In the genomic region with DNA sequence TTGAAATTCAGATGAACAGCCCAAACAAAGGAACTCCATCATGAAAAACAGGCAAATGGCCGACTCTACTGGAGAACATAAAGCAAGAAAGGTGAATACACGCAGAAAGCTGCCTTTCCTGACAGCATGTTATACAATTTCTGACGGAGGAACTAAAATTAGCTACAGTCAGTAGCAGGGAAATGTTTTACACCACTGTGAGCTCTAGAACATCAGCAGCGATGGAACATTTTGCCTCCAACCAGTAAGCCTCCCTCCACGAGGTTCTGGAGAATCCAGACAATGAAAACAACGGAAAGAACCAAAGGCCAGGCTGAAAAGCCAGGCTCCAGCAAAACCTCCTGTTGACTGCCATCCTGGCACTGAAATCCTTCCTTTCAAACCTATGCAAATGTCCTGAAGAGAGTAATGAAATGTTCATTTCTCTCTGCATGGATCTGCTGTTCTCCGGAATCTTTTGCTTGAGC, we compare ENCODE assay signal across 10 cellular contexts.
A peak's percentile ranks its signal among the peaks of the same experiment; 100 is the strongest.
DNase-seq lines count a peak whose midpoint lies in the region; ATAC-seq and TF ChIP-seq lines count a peak whose summit lies in the region.
"Had no signal": no experiment of that assay in that cellular context is flagged by ENCODE, and none has a peak within 500 bp of the region (broad histone marks: within the 10 kb centered on the region; RNA-seq: fewer than 3 reads in every experiment).

No MANE protein-coding gene starts in this region.

- ATAC-seq in GM21526 (IDR thresholded peaks at IDR 0.05; ENCODE audit: low FRiP score, unreplicated experiment), result peak; percentile 20
- ATAC-seq in IMR-90 (ENCODE audit: low read depth), result no peak
- no peak for ATAC-seq in GM19467 (IDR thresholded peaks at IDR 0.05; ENCODE audit: unreplicated experiment)

- no peak overlapping the region for H3K27ac ChIP-seq in IMR-90 (ENCODE audit: insufficient read depth, low read length)
- H3K27ac ChIP-seq in layer of hippocampus (ENCODE audit: low read depth, low read length), result peak overlapping the region; percentile 56
- H3K27ac ChIP-seq: C4-2B had no signal

- H3K36me3 ChIP-seq in IMR-90 (ENCODE audit: control insufficient read depth, insufficient read depth, low read length) (peaks cover 51% of the 10 kb centered on the region), H7 (replicated peaks; ENCODE audit: control insufficient read depth, insufficient read depth, low read length) (peaks cover 11% of the 10 kb centered on the region)

- no peak for TF ChIP-seq CTCF in IMR-90 (conservative IDR thresholded peaks at IDR 0.05; ENCODE audit: low read depth, low read length)

- 0 out of 2 replicates have a peak, but pooled peaks cover 3% of the 10 kb centered on the region for H3K4me1 ChIP-seq in IMR-90 (ENCODE audit: control insufficient read depth, insufficient read depth, low read length)

- no peak overlapping the region for H3K4me2 ChIP-seq in IMR-90 (ENCODE audit: low read depth, low read length)

- H4K8ac ChIP-seq in IMR-90 (ENCODE audit: low read depth in 2 of 2, low read length in 2 of 2), result no peak overlapping the region

- no peak for TF ChIP-seq POLR2A in IMR-90 (IDR thresholded peaks at IDR 0.05; ENCODE audit: low read depth, low read length)

- H3K9me1 ChIP-seq in IMR-90 (ENCODE audit: insufficient read depth, low read length), result no peaks in the 10 kb centered on the region

- H2BK5ac ChIP-seq in IMR-90 (ENCODE audit: low read depth, low read length, poor library complexity, severe bottlenecking), result no peak overlapping the region

- H2AFZ ChIP-seq in IMR-90 (replicated peaks; ENCODE audit: low read length, poor library complexity), result no peak overlapping the region

- H2BK15ac ChIP-seq in IMR-90 (ENCODE audit: low read depth, low read length), result no peak overlapping the region

- H2AK5ac ChIP-seq in IMR-90 (ENCODE audit: low read depth, low read length), result no peak overlapping the region

- H2BK20ac ChIP-seq in IMR-90 (ENCODE audit: low read depth, low read length), result no peak overlapping the region

- intact Hi-C loops in IMR-90 (cut with micrococcal nuclease), result no loop called here

- no peaks in the 10 kb centered on the region for H4K20me1 ChIP-seq in IMR-90 (ENCODE audit: insufficient read depth, low read length)

- H3K27me3 ChIP-seq in IMR-90 (ENCODE audit: control insufficient read depth, insufficient read depth, low read length) (no peaks in the 10 kb centered on the region), layer of hippocampus (ENCODE audit: control insufficient read depth, insufficient read depth, low read length) (no peaks in the 10 kb centered on the region), H7 (ENCODE audit: control insufficient read depth, insufficient read depth, low read length) (no peaks in the 10 kb centered on the region)

- H3K9me3 ChIP-seq in IMR-90 (ENCODE audit: control insufficient read depth, insufficient read depth, low read length), result 0 out of 2 replicates have a peak, but pooled peaks cover 2% of the 10 kb centered on the region

- in situ Hi-C loops in IMR-90 (cut with MboI; ENCODE audit: low sequenced_read_pairs), result no loop called here

- DNase-seq in IMR-90, result no peak
- DNase-seq in effector CD8-positive, alpha-beta T cell (lab: John Stamatoyannopoulos, UW), result no peak
- no peak for DNase-seq in H7
- DNase-seq in NCI-H2171 treated with DMSO at 0.1 percent for 48 hours (lab: John Stamatoyannopoulos, UW), result no peak
- DNase-seq: effector memory CD4-positive, alpha-beta T cell had no signal

- WGBS in IMR-90 (ENCODE audit: extremely low coverage in 2 of 2, insufficient read length in 1 of 2), 2 experiments, result 100% methylated on average over 1 of the region's 7 CpGs; no CpG with 5 or more reads in 1 of the 2 experiments

- no peak overlapping the region for H3K9ac ChIP-seq in IMR-90 (ENCODE audit: low read depth, low read length)

- H4K91ac ChIP-seq in IMR-90 (ENCODE audit: insufficient read depth, low read depth, low read length), result no peak overlapping the region

- dilution Hi-C loops in IMR-90 (cut with HindIII; ENCODE audit: low sequenced_read_pairs, unreplicated experiment), result no loop called here

- no peak for TF ChIP-seq RAD21 in IMR-90 (IDR thresholded peaks at IDR 0.05; ENCODE audit: low read length)

- H2AK9ac ChIP-seq in IMR-90 (replicated peaks; ENCODE audit: low read depth, low read length, poor library complexity), result no peak overlapping the region

- no peak overlapping the region for H3K4ac ChIP-seq in IMR-90 (ENCODE audit: low read depth, low read length)

- H4K5ac ChIP-seq in IMR-90 (ENCODE audit: low read depth, low read length), result peak overlapping the region; percentile 71; the same call in 1 of the 2 replicates

- POLR2A ChIA-PET in IMR-90 (lab: Charles Lee; ENCODE audit: unreplicated experiment), result no interaction called here

- peaks cover 8 to 30% of the 10 kb centered on the region in 2 experiments; a peak in 3 of 4 replicates for H3K79me1 ChIP-seq in IMR-90 (ENCODE audit: low read depth in 1 of 2, low read length in 2 of 2)

- no peak overlapping the region for H3K56ac ChIP-seq in IMR-90 (ENCODE audit: extremely low read depth, insufficient read depth, low read length)

- CTCF ChIA-PET in IMR-90 (lab: Yijun Ruan, JAX), result no interaction called here

- no TSS peak for BruUV-seq in IMR-90 (replicated peaks; lab: Mats Ljungman, UMichigan)

- no peak overlapping the region for H3K18ac ChIP-seq in IMR-90 (ENCODE audit: low read depth, low read length)

- H3K4me3 ChIP-seq in GM08714 (ENCODE audit: low read length), result peak overlapping the region; percentile 63; the same call in 1 of the 2 replicates
- no peak overlapping the region for H3K4me3 ChIP-seq in IMR-90 (ENCODE audit: insufficient read depth, low read depth, low read length)
- H3K4me3 ChIP-seq in H7 (ENCODE audit: insufficient read depth, low read depth, low read length), result no peak overlapping the region

- no peak overlapping the region for H3K23ac ChIP-seq in IMR-90 (ENCODE audit: low read depth, low read length)

- no peak overlapping the region for H2BK120ac ChIP-seq in IMR-90 (ENCODE audit: low read depth, low read length)

- H3K14ac ChIP-seq in IMR-90 (replicated peaks; ENCODE audit: low read depth, low read length), result no peak overlapping the region

TF ChIP-seq in IMR-90, 13 proteins besides CTCF, POLR2A, EP300 and RAD21:
- TF ChIP-seq CEBPB (IDR thresholded peaks at IDR 0.05; ENCODE audit: low read depth, low read length) (no peak), MXI1 (IDR thresholded peaks at IDR 0.05; ENCODE audit: borderline replicate concordance, low read depth, low read length) (no peak), RCOR1 (IDR thresholded peaks at IDR 0.05; ENCODE audit: insufficient replicate concordance, low read length) (no peak), SMC3 (IDR thresholded peaks at IDR 0.05; ENCODE audit: low read depth, low read length) (no peak), MAFK (IDR thresholded peaks at IDR 0.05; ENCODE audit: low read depth, low read length) (no peak), NFE2L2 (IDR thresholded peaks at IDR 0.05; ENCODE audit: low read depth, low read length) (no peak), RFX5 (IDR thresholded peaks at IDR 0.05; ENCODE audit: low read depth, low read length) (no peak), BHLHE40 (IDR thresholded peaks at IDR 0.05; ENCODE audit: low read depth, low read length) (no peak), FOS (IDR thresholded peaks at IDR 0.05; ENCODE audit: low read depth, low read length) (no peak)
- TF ChIP-seq, protein P1, sequence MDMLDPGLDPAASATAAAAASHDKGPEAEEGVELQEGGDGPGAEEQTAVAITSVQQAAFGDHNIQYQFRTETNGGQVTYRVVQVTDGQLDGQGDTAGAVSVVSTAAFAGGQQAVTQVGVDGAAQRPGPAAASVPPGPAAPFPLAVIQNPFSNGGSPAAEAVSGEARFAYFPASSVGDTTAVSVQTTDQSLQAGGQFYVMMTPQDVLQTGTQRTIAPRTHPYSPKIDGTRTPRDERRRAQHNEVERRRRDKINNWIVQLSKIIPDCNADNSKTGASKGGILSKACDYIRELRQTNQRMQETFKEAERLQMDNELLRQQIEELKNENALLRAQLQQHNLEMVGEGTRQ (IDR thresholded peaks at IDR 0.05; ENCODE audit: low read depth, low read length), result no peak
